Comparison of ENCODE assay signal across 26 cellular contexts in genomic region chr13:95626768-95627167, GRCh38.
"Had no signal": no experiment of that assay in that cellular context is flagged by ENCODE, and none has a peak within 500 bp of the region (broad histone marks: within the 10 kb centered on the region; RNA-seq: fewer than 3 reads in every experiment).

No MANE protein-coding gene starts in this region.

- H3K4me3 ChIP-seq: colonic mucosa, esophagus squamous epithelium, gastrocnemius medialis, heart right ventricle, left lung, lower lobe of right lung, mucosa of descending colon had no signal

- H3K4me3 Mint-ChIP-seq: dendritic cell treated with granulocyte-macrophage colony-stimulating factor and Interleukin-4, amounts not matched to agents 40 ng/mL and 50 ng/mL, for 4 days; effector memory CD8-positive, alpha-beta T cell; endodermal cell; mesothelial cell of epicardium; naive B cell had no signal

- H3K4me1 Mint-ChIP-seq: naive B cell had no signal

- H3K27me3 ChIP-seq: colonic mucosa, esophagus squamous epithelium, gastrocnemius medialis, heart right ventricle, left lung had no signal

- H3K36me3 Mint-ChIP-seq: naive B cell had no signal

- H3K4me1 ChIP-seq: colonic mucosa, gastrocnemius medialis, heart right ventricle, left lung, lower lobe of right lung had no signal

- H3K27ac ChIP-seq: colonic mucosa, epithelial cell of prostate, esophagus squamous epithelium, gastrocnemius medialis, heart right ventricle, left lung, lower lobe of right lung had no signal

- H3K9me3 Mint-ChIP-seq: dendritic cell treated with granulocyte-macrophage colony-stimulating factor and Interleukin-4, amounts not matched to agents 40 ng/mL and 50 ng/mL, for 4 days; effector memory CD8-positive, alpha-beta T cell; endodermal cell had no signal

- DNase-seq: colonic mucosa; cortex of kidney; effector CD8-positive, alpha-beta T cell; effector memory CD8-positive, alpha-beta T cell; endodermal cell; erythroblast; esophagus squamous epithelium; foreskin fibroblast; foreskin melanocyte; gastrocnemius medialis; glutamatergic neuron; head of caudate nucleus; heart right ventricle; hippocampal formation; islet precursor cell; kidney; left cardiac atrium; left lung; left ventricle myocardium superior; lower lobe of right lung; mucosa of descending colon; naive B cell had no signal

- H3K9me3 ChIP-seq: colonic mucosa, esophagus squamous epithelium, mucosa of descending colon had no signal

- H3K27me3 Mint-ChIP-seq: dendritic cell treated with granulocyte-macrophage colony-stimulating factor and Interleukin-4, amounts not matched to agents 40 ng/mL and 50 ng/mL, for 4 days had no signal

- H3K27ac Mint-ChIP-seq: dendritic cell treated with granulocyte-macrophage colony-stimulating factor and Interleukin-4, amounts not matched to agents 40 ng/mL and 50 ng/mL, for 4 days; effector memory CD8-positive, alpha-beta T cell; endodermal cell; mesothelial cell of epicardium had no signal

- FAIRE-seq: endometrium, kidney had no signal

- H3K36me3 ChIP-seq: colonic mucosa, gastrocnemius medialis, left lung had no signal
